Comparison of ENCODE assay signal across 19 cellular contexts in genomic region chr16:1299012-1299867, GRCh38. TPM values are rescaled to one million over a fixed set of nuclear protein-coding genes. Genes with fewer than 3 reads are reported as not detected.
DNase-seq lines count a peak whose midpoint lies in the region; ATAC-seq, FAIRE-seq and TF ChIP-seq lines count a peak whose summit lies in the region.
"Had no signal": no experiment of that assay in that cellular context is flagged by ENCODE, and none has a peak within 500 bp of the region (broad histone marks: within the 10 kb centered on the region; RNA-seq: fewer than 3 reads in every experiment).

No MANE protein-coding gene starts in this region.

- H3K4me3 ChIP-seq in epithelial cell of proximal tubule (ENCODE audit: low read depth, low read length): peak overlapping the region; percentile 53
- peak overlapping the region in 2 of 4 donors; percentile 38 to 40 for H3K4me3 ChIP-seq in pancreas
- no peak overlapping the region for H3K4me3 ChIP-seq in lower leg skin (ENCODE audit: low read depth, poor library complexity, severe bottlenecking)
- H3K4me3 ChIP-seq: colonic mucosa had no signal

- no peak for FAIRE-seq in pancreas (lab: Jason Lieb, UNC)
- FAIRE-seq: RCC 7860 had no signal

- DNase-seq in Caki2 (ENCODE audit: low read depth) (peak; percentile 73), epithelial cell of proximal tubule (ENCODE audit: low read depth) (no peak), pancreas (peak; percentile 55 to 94 (median 87)), lower leg skin (ENCODE audit: low spot score in 2 of 2) (no peak), MV-4-11 (lab: John Stamatoyannopoulos, UW) (no peak)
- DNase-seq: activated CD8-positive, alpha-beta memory T cell treated with anti-CD3 and anti-CD28 coated beads for 24 hours; activated naive CD8-positive, alpha-beta T cell treated with anti-CD3 and anti-CD28 coated beads for 36 hours; CD4-positive, alpha-beta T cell; colonic mucosa; DND-41; NCI-H1694; NCI-H2227 treated with DMSO at 0.1 percent for 48 hours; stimulated activated naive CD8-positive, alpha-beta T cell treated with anti-CD3 and anti-CD28 coated beads, Interleukin-15, Interleukin-2, amounts not matched to agents 100 U/mL and 50 U/mL, for 24 hours had no signal

- H3K36me3 ChIP-seq in pancreas: no peaks in the 10 kb centered on the region
- H3K36me3 ChIP-seq: colonic mucosa had no signal

- peak overlapping the region in 3 of 4 donors; percentile 47 to 65 (median 55) for H3K27ac ChIP-seq in pancreas
- H3K27ac ChIP-seq: colonic mucosa had no signal

- TF ChIP-seq POLR2A in lower leg skin (IDR thresholded peaks at IDR 0.05): no peak

- in situ Hi-C loops in Caki2 (cut with HindIII; ENCODE audit: low pct_unique_long_range_greater_than_20kb, low sequenced_read_pairs): no loop called here

- peak; percentile 77 to 85 (median 82) for ATAC-seq in pancreas
- ATAC-seq in HG03025 (IDR thresholded peaks at IDR 0.05; ENCODE audit: low FRiP score, unreplicated experiment): no peak
- ATAC-seq: stimulated activated naive CD8-positive, alpha-beta T cell treated with anti-CD3 and anti-CD28 coated beads, Interleukin-15, Interleukin-2, amounts not matched to agents 100 U/mL and 50 U/mL, for 24 hours had no signal

- TF ChIP-seq CTCF in epithelial cell of proximal tubule (conservative IDR thresholded peaks at IDR 0.05; ENCODE audit: low read depth, low read length) (no peak), pancreas (IDR thresholded peaks at IDR 0.05) (no peak), lower leg skin (IDR thresholded peaks at IDR 0.05) (no peak)

- intact Hi-C loops in pancreas (cut with DNase I): no loop called here
- intact Hi-C loops in lower leg skin (cut with DNase I; ENCODE audit: low total_unique reads): no loop called here

- WGBS in pancreas, 2 donors: 22 to 32% methylated on average over 31 of the region's 31 CpGs
- WGBS in lower leg skin, 2 donors: 49 to 52% methylated on average over 28 to 31 of the region's 31 CpGs

- no peaks in the 10 kb centered on the region for H3K9me3 ChIP-seq in pancreas
- H3K9me3 ChIP-seq: colonic mucosa had no signal

- no peaks in the 10 kb centered on the region for H3K27me3 ChIP-seq in pancreas

- H3K4me1 ChIP-seq in pancreas: peaks cover 4 to 24% (median 9%) of the 10 kb centered on the region in 3 donors

RNA-seq across cellular contexts. Expression of gene UBE2I, which starts 10.2 kb away (rescaled TPM):
- total RNA-seq in Caki2 (2014; rRNA removed; shearing (Covaris generic); ENCODE audit: low replicate concordance): 294 and 312 TPM in 2 replicates
- total RNA-seq in epithelial cell of proximal tubule: 97.0 and 112 TPM in 2 replicates
- 10 to 100 TPM; 30.0 to 57.9 (median 36.1) TPM for total RNA-seq in pancreas
- 10 to 100 TPM; 35.3 to 42.0 TPM for polyA plus RNA-seq in pancreas
- total RNA-seq in lower leg skin: 100 to 1,000 TPM in 1 of 4 donors, 10 to 100 TPM in 3; 42.1 to 138 (median 47.4) TPM

RNA-seq across cellular contexts. Expression of gene BAIAP3, which starts 34.2 kb away (rescaled TPM):
- 4.5 TPM in 2 replicates for total RNA-seq in Caki2 (2014; rRNA removed; shearing (Covaris generic); ENCODE audit: low replicate concordance)
- total RNA-seq in epithelial cell of proximal tubule (1.5 and 3.9 TPM in 2 replicates), pancreas (10 to 100 TPM in 3 of 6 donors, 1 to 10 TPM in 3; 2.1 to 13.1 (median 9.4) TPM), lower leg skin (1 to 10 TPM; 1.5 to 5.4 (median 2.4) TPM)
- 100 to 1,000 TPM in 1 of 2 donors, 10 to 100 TPM in 1; 47.4 to 110 TPM for polyA plus RNA-seq in pancreas

RNA-seq across cellular contexts. Expression of gene TPSD1, which starts 43.4 kb away (rescaled TPM):
- total RNA-seq in Caki2 (2014; rRNA removed; shearing (Covaris generic); ENCODE audit: low replicate concordance): not detected in 2 replicates
- total RNA-seq in epithelial cell of proximal tubule (not detected in 2 replicates), pancreas (under 1 TPM in 1 of 6 donors, not detected in 5; 0.61 TPM), lower leg skin (1 to 10 TPM in 3 of 4 donors, under 1 TPM in 1; 0.93 to 7.1 (median 2.4) TPM)
- polyA plus RNA-seq in pancreas: under 1 TPM; 0.19 to 0.26 TPM
- total RNA-seq: activated naive CD8-positive, alpha-beta T cell treated with anti-CD3 and anti-CD28 coated beads for 36 hours; activated T-helper 1 cell treated with anti-CD3 and anti-CD28 coated beads, Interleukin-12 subunit alpha, Interleukin-12 subunit beta, Interleukin-2, Interleukin-4 antibody, amounts not matched to agents 30 ng/mL and 10 ng/mL and 1 ng/mL, durations not matched to agents 14 hours and 24 hours and 36 hours; CD4-positive, alpha-beta T cell; HT-29; mesenteric fat pad; neural crest cell had no signal

RNA-seq across cellular contexts. Expression of gene TSR3, which starts 52.4 kb away (rescaled TPM):
- 208 and 278 TPM in 2 replicates for total RNA-seq in Caki2 (2014; rRNA removed; shearing (Covaris generic); ENCODE audit: low replicate concordance)
- total RNA-seq in epithelial cell of proximal tubule: 123 and 157 TPM in 2 replicates
- total RNA-seq in pancreas: 10 to 100 TPM; 22.2 to 32.3 (median 29.4) TPM
- polyA plus RNA-seq in pancreas: 10 to 100 TPM; 34.1 to 40.9 TPM
- 100 to 1,000 TPM in 1 of 4 donors, 10 to 100 TPM in 3; 76.8 to 106 (median 90.5) TPM for total RNA-seq in lower leg skin

RNA-seq across cellular contexts. Expression of gene GNPTG, which starts 52.5 kb away (rescaled TPM):
- 81.0 and 93.5 TPM in 2 replicates for total RNA-seq in Caki2 (2014; rRNA removed; shearing (Covaris generic); ENCODE audit: low replicate concordance)
- total RNA-seq in epithelial cell of proximal tubule (38.3 and 63.9 TPM in 2 replicates), pancreas (10 to 100 TPM; 28.0 to 51.5 (median 36.2) TPM), lower leg skin (10 to 100 TPM; 46.5 to 65.7 (median 60.0) TPM)
- polyA plus RNA-seq in pancreas: 10 to 100 TPM; 58.2 to 75.3 TPM

Comparison
In these comparisons a context has a peak if more than half of its experiments do, and no peak if none do; other contexts are left out.
1. DNase-seq: peak in Caki2 (single experiment) and pancreas (6 of 6); none in epithelial cell of proximal tubule (single experiment), lower leg skin (0 of 2) and MV-4-11 (single experiment).